Comparison of ENCODE assay signal across 15 cellular contexts in the genomic region with DNA sequence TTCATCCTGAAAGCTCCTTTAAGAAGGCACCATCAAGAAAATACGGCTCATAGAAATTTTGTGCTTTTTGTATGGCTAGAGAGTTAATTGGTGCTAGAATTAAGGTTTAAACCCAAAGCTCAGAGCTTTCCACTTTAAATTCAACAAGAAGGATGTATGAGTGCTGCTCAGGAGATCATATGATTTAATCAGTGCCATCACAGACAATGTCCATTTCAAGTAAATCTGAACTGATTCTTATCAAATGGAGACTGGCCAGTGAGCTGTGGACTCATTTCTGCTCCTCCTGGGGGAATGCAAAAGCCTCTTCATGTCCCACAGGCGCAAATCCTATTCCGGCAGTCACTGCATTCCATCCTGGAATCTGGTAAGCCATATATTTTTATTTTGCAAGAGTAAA.
DNase-seq lines count a peak whose midpoint lies in the region; TF ChIP-seq lines count a peak whose summit lies in the region.
"Had no signal": no experiment of that assay in that cellular context is flagged by ENCODE, and none has a peak within 500 bp of the region (broad histone marks: within the 10 kb centered on the region; RNA-seq: fewer than 3 reads in every experiment).

No MANE protein-coding gene starts in this region.

- H3K27ac Mint-ChIP-seq in neural crest cell (ENCODE audit: unreplicated experiment) (peak overlapping the region; percentile 36), glutamatergic neuron (ENCODE audit: unreplicated experiment) (no peak overlapping the region)
- H3K27ac Mint-ChIP-seq: CD14-positive monocyte; CD4-positive, alpha-beta memory T cell had no signal

- no peaks in the 10 kb centered on the region for H3K36me3 ChIP-seq in hepatocyte (replicated peaks; ENCODE audit: insufficient read depth, low read depth)

- H3K79me2 ChIP-seq in hepatocyte = no peaks in the 10 kb centered on the region

- H3K4me1 Mint-ChIP-seq in neural crest cell (peaks cover 14% of the 10 kb centered on the region), glutamatergic neuron (ENCODE audit: low read depth, unreplicated experiment) (peaks cover 10% of the 10 kb centered on the region)
- H3K4me1 Mint-ChIP-seq: CD14-positive monocyte; CD4-positive, alpha-beta memory T cell had no signal

- no peak for TF ChIP-seq CTCF in hepatocyte (IDR thresholded peaks at IDR 0.05; ENCODE audit: poor library complexity)
- no peak for TF ChIP-seq CTCF in neural crest cell (conservative IDR thresholded peaks at IDR 0.05)
- no peak for TF ChIP-seq CTCF in glutamatergic neuron (IDR thresholded peaks at IDR 0.05; ENCODE audit: partially characterized antibody, unreplicated experiment)

- no peaks in the 10 kb centered on the region for H3K9me3 ChIP-seq in hepatocyte (ENCODE audit: low read depth)

- H3K4me3 Mint-ChIP-seq in neural crest cell (no peak overlapping the region), glutamatergic neuron (ENCODE audit: unreplicated experiment) (no peak overlapping the region)
- H3K4me3 Mint-ChIP-seq: CD14-positive monocyte; CD4-positive, alpha-beta memory T cell had no signal

- no peaks in the 10 kb centered on the region for H3K9me2 ChIP-seq in hepatocyte (replicated peaks; ENCODE audit: insufficient read depth)

- no peaks in the 10 kb centered on the region for H3K27me3 ChIP-seq in hepatocyte

- DNase-seq in SK-N-DZ (ENCODE audit: low spot score) (peak; percentile 55), hepatocyte (ENCODE audit: low spot score) (no peak), neural crest cell (ENCODE audit: low read depth, low spot score) (no peak), glutamatergic neuron (no peak), epidermal melanocyte (ENCODE audit: insufficient read length, low spot score) (no peak), pons (ENCODE audit: low spot score) (no peak), NCI-H82 treated with DMSO at 0.1 percent for 48 hours (lab: John Stamatoyannopoulos, UW; ENCODE audit: unreplicated experiment) (no peak)
- DNase-seq: ACHN; CD4-positive, alpha-beta memory T cell; DMS153; DMS79; GDM1; HCEC 1CT had no signal

- no peak overlapping the region for H3K4me3 ChIP-seq in hepatocyte

- 80% methylated on average over 3 of the region's 3 CpGs for WGBS in hepatocyte (ENCODE audit: low lambda C conversion rate, missing lambda C conversion rate)

- H3K4me1 ChIP-seq in hepatocyte (ENCODE audit: insufficient read depth) = peaks cover 4% of the 10 kb centered on the region

- H3K4me2 ChIP-seq in hepatocyte = no peak overlapping the region

- H3K27ac ChIP-seq in hepatocyte = peak overlapping the region; percentile 14
- H3K27ac ChIP-seq: HL-60 had no signal

- H3K27me3 Mint-ChIP-seq in neural crest cell (ENCODE audit: low read depth) (no peaks in the 10 kb centered on the region), glutamatergic neuron (ENCODE audit: unreplicated experiment) (peaks cover 3% of the 10 kb centered on the region)
- H3K27me3 Mint-ChIP-seq: CD4-positive, alpha-beta memory T cell had no signal

- no peaks in the 10 kb centered on the region for H4K20me1 ChIP-seq in hepatocyte (ENCODE audit: insufficient read depth, poor library complexity, severe bottlenecking)

- H2AFZ ChIP-seq in hepatocyte = no peak overlapping the region

- H3K9me3 Mint-ChIP-seq in neural crest cell (no peaks in the 10 kb centered on the region), glutamatergic neuron (ENCODE audit: unreplicated experiment) (no peaks in the 10 kb centered on the region)

- H3K36me3 Mint-ChIP-seq in neural crest cell (ENCODE audit: low read depth) (no peaks in the 10 kb centered on the region), glutamatergic neuron (ENCODE audit: unreplicated experiment) (no peaks in the 10 kb centered on the region)
- H3K36me3 Mint-ChIP-seq: CD14-positive monocyte; CD4-positive, alpha-beta memory T cell had no signal
